ENCODE assay signal across 30 cellular contexts in the genomic region with DNA sequence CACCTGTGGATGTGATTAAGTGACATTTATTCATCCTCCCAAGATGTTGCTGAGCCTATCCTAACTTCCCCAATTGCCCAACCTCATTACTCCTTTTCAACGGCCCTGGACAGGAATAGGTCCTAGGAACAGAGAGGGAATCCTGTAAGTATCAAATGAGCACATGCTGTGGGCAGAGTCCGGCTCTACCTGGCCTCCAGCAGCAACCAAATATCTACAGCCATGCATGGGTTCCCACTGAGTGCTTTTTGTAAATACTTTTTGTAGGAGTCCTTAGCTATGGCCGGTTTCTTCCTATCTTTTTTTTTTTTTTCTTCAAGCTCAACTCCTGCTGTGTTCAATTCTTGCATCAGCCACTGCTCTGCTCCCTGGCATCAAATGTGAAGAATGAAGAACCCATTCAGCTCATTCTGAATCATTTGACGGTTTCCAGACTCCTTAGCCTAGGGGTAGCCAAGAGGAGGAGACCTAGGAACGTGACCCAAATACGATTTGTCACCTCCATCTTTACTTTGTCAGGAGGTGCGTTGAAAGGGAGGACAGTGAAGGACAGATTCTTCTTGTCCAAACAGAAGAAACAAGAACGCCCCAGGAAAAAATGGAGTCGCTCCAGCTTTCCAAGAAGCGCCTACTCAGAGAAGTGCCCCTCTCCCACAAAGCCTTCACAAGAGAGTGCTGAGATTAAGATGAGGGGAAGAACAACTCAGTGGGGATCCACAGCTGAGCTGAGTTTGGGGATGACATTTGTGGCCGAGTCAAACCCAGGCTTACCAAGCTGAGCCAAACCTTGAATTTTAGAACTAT. TPM values are rescaled to one million over a fixed set of nuclear protein-coding genes. Genes with fewer than 3 reads are reported as not detected.
DNase-seq lines count a peak whose midpoint lies in the region; ATAC-seq and TF ChIP-seq lines count a peak whose summit lies in the region.
"Had no signal": no experiment of that assay in that cellular context is flagged by ENCODE, and none has a peak within 500 bp of the region (broad histone marks: within the 10 kb centered on the region; RNA-seq: fewer than 3 reads in every experiment).

No MANE protein-coding gene starts in this region.

- H3K4me3 ChIP-seq in SK-N-MC (no peak overlapping the region), gastroesophageal sphincter (no peak overlapping the region), mammary epithelial cell (replicated peaks in 1 of 3; ENCODE audit: insufficient read depth in 1 of 3, low read depth in 2 of 3, low read length in 3 of 3) (no peak overlapping the region)
- H3K4me3 ChIP-seq: BLaER1, ovary, smooth muscle cell had no signal

- H3K27ac ChIP-seq in SK-N-MC (peak overlapping the region; percentile 34; the same call in 1 of the 2 replicates), gastroesophageal sphincter (peak overlapping the region; percentile 17 to 69 (median 35)), mammary epithelial cell (ENCODE audit: insufficient read depth, low read depth, low read length) (no peak overlapping the region)
- H3K27ac ChIP-seq: BLaER1, brain microvascular endothelial cell, ovary had no signal

- in situ Hi-C loops in mammary epithelial cell (cut with MboI; ENCODE audit: low sequenced_read_pairs in 2 of 2) = no loop called here

- H3K4me1 ChIP-seq in gastroesophageal sphincter (peaks cover 4 to 48% (median 19%) of the 10 kb centered on the region in 3 donors), mammary epithelial cell (ENCODE audit: insufficient read depth, low read length) (no peaks in the 10 kb centered on the region)
- H3K4me1 ChIP-seq: BLaER1 had no signal

- ATAC-seq in left ventricle myocardium superior (peak; percentile 8), gastroesophageal sphincter (peak; percentile 77)
- ATAC-seq: activated CD4-positive, CD25-positive, alpha-beta regulatory T cell treated with anti-CD3 and anti-CD28 coated beads, Interleukin-2, amount 50 U/mL, for 24 hours; PC-3; SK-N-SH treated with all-trans-retinoic acid at 6 μM for 48 hours; T-helper 17 cell had no signal

- no peak overlapping the region for H3K4me2 ChIP-seq in mammary epithelial cell (ENCODE audit: insufficient read depth, low read depth, low read length)
- H3K4me2 ChIP-seq: BLaER1, smooth muscle cell had no signal

- H3K9me3 ChIP-seq in SK-N-MC (ENCODE audit: low read depth, low read length) (no peaks in the 10 kb centered on the region), gastroesophageal sphincter (no peaks in the 10 kb centered on the region), mammary epithelial cell (replicated peaks; ENCODE audit: insufficient read depth, low read length) (no peaks in the 10 kb centered on the region)
- H3K9me3 ChIP-seq: BLaER1, ovary had no signal

- BruUV-seq in mammary epithelial cell (replicated peaks; lab: Mats Ljungman, UMichigan) = no TSS peak

- WGBS in gastroesophageal sphincter (ENCODE audit: low coverage in 1 of 2), 2 donors = 46 to 65% methylated on average over 4 to 5 of the region's 11 CpGs
- WGBS in mammary epithelial cell (ENCODE audit: low coverage, missing lambda C conversion rate) = 88% methylated on average over 11 of the region's 11 CpGs

- no peaks in the 10 kb centered on the region for H3K27me3 ChIP-seq in gastroesophageal sphincter
- H3K27me3 ChIP-seq in mammary epithelial cell (ENCODE audit: insufficient read depth, low read length) = peaks cover 6% of the 10 kb centered on the region
- H3K27me3 ChIP-seq: BLaER1, brain microvascular endothelial cell, ovary had no signal

- H3K79me2 ChIP-seq in mammary epithelial cell (ENCODE audit: insufficient read depth, low read length) = no peaks in the 10 kb centered on the region

- DNase-seq in left ventricle myocardium superior = no peak
- no peak for DNase-seq in cardiac septum (ENCODE audit: low spot score)
- DNase-seq in SK-N-MC (ENCODE audit: low read depth, low spot score) = peak; percentile 8
- no peak for DNase-seq in activated naive CD4-positive, alpha-beta T cell treated with anti-CD3 and anti-CD28 coated beads, Interleukin-2, amount 50 U/mL, for 16 hours
- DNase-seq in Kasumi-1 (lab: John Stamatoyannopoulos, UW) = no peak
- DNase-seq in NCI-H128 (lab: John Stamatoyannopoulos, UW; ENCODE audit: unreplicated experiment) = no peak
- DNase-seq in mammary epithelial cell = no peak
- DNase-seq: ACHN; activated CD4-positive, alpha-beta T cell treated with anti-CD3 and anti-CD28 coated beads, Interleukin-2, amount 50 U/mL, for 48 hours; activated naive CD4-positive, alpha-beta T cell treated with Interleukin-2 at 50 U/mL for 16 hours; amniotic stem cell; brain microvascular endothelial cell; DMS 273 treated with DMSO at 0.1 percent for 48 hours; hypothalamus; IMR-90; NCI-H1048; NCI-H1694 treated with DMSO at 0.1 percent for 48 hours; NCI-H526 treated with DMSO at 0.1 percent for 48 hours; nephron progenitor cell; NK-92 treated with Interleukin-12 subunit alpha and Interleukin-12 subunit beta, amount 100 ng/mL, for 24 hours; ovary; PC-3; retina; stimulated activated naive CD4-positive, alpha-beta T cell treated with Interleukin-2 at 50 U/mL for 16 hours; T-helper 17 cell had no signal

- H4K20me1 ChIP-seq in mammary epithelial cell (ENCODE audit: insufficient read depth, low read length) = no peaks in the 10 kb centered on the region
- H4K20me1 ChIP-seq: BLaER1 had no signal

- TF ChIP-seq EP300 in gastroesophageal sphincter (IDR thresholded peaks at IDR 0.05) = no peak

- H2AFZ ChIP-seq in mammary epithelial cell (ENCODE audit: low read depth, low read length) = no peak overlapping the region

- dilution Hi-C loops in mammary epithelial cell (cut with HindIII; ENCODE audit: low sequenced_read_pairs) = no loop called here

- intact Hi-C loops in left ventricle myocardium superior (cut with micrococcal nuclease) = no loop called here
- intact Hi-C loops in cardiac septum (cut with DNase I) = no loop called here
- intact Hi-C loops in mammary epithelial cell (cut with micrococcal nuclease) = no loop called here

- H3K36me3 ChIP-seq in SK-N-MC (ENCODE audit: insufficient read depth, low read length) (no peaks in the 10 kb centered on the region), gastroesophageal sphincter (no peaks in the 10 kb centered on the region), mammary epithelial cell (ENCODE audit: insufficient read depth, low read length) (no peaks in the 10 kb centered on the region)
- H3K36me3 ChIP-seq: BLaER1, brain microvascular endothelial cell, ovary had no signal

- CTCF ChIA-PET in mammary epithelial cell (lab: Charles Lee; ENCODE audit: low non-redundant PET) = no interaction called here

- H3K9ac ChIP-seq in SK-N-MC (ENCODE audit: insufficient read length) = no peak overlapping the region
- H3K9ac ChIP-seq in mammary epithelial cell (ENCODE audit: insufficient read depth, low read length) = no peak overlapping the region
- H3K9ac ChIP-seq: BLaER1 had no signal

- no peak for TF ChIP-seq POLR2A in gastroesophageal sphincter (IDR thresholded peaks at IDR 0.05)

- TF ChIP-seq CTCF in gastroesophageal sphincter (IDR thresholded peaks at IDR 0.05) (no peak), mammary epithelial cell (conservative IDR thresholded peaks at IDR 0.05 in 1 of 2, IDR thresholded peaks at IDR 0.05 in 1 of 2; ENCODE audit: extremely low read depth in 1 of 2, insufficient read depth in 1 of 2, low read depth in 1 of 2, low read length in 2 of 2) (no peak)

RNA-seq across cellular contexts. Expression of a gene that starts 46.7 kb away (rescaled TPM):
- total RNA-seq in left ventricle myocardium superior (33.9 TPM), cardiac septum (39.9 TPM), gastroesophageal sphincter (10 to 100 TPM; 25.3 to 55.4 (median 43.1) TPM), mammary epithelial cell (10 to 100 TPM; 26.4 to 27.8 TPM)
- 17.1 TPM for polyA plus RNA-seq in mammary epithelial cell
- polyA minus RNA-seq in mammary epithelial cell = 28.2 TPM
